18 cellular contexts compared by ENCODE assay signal in genomic region chr14:51511265-51511664, GRCh38.
"Had no signal": no experiment of that assay in that cellular context is flagged by ENCODE, and none has a peak within 500 bp of the region (broad histone marks: within the 10 kb centered on the region; RNA-seq: fewer than 3 reads in every experiment).

No MANE protein-coding gene starts in this region.

- H3K27me3 ChIP-seq: heart left ventricle, testis had no signal

- H3K9me3 ChIP-seq: heart left ventricle, mucosa of descending colon, testis had no signal

- H3K4me3 Mint-ChIP-seq: activated naive CD8-positive, alpha-beta T cell treated with anti-CD3 and anti-CD28 coated beads for 36 hours; activated T-cell treated with anti-CD3 and anti-CD28 coated beads, Interleukin-2, amount 50 U/mL, for 4 hours; endodermal cell had no signal

- H3K27ac Mint-ChIP-seq: endodermal cell had no signal

- H3K27ac ChIP-seq: coronary artery, heart left ventricle, testis, WERI-Rb-1 had no signal

- H3K4me3 ChIP-seq: coronary artery, heart left ventricle, mucosa of descending colon, smooth muscle cell, testis had no signal

- H3K9me3 Mint-ChIP-seq: activated naive CD8-positive, alpha-beta T cell treated with anti-CD3 and anti-CD28 coated beads for 36 hours; activated T-cell treated with anti-CD3 and anti-CD28 coated beads, Interleukin-2, amount 50 U/mL, for 4 hours; endodermal cell had no signal

- DNase-seq: activated CD4-positive, alpha-beta T cell treated with anti-CD3 and anti-CD28 coated beads, Interleukin-2, amount 50 U/mL, for 4 hours; activated CD8-positive, alpha-beta memory T cell treated with anti-CD3 and anti-CD28 coated beads, Interleukin-2, amount 50 U/mL, for 48 hours; activated naive CD4-positive, alpha-beta T cell treated with Interleukin-2 at 50 U/mL for 16 hours; activated naive CD8-positive, alpha-beta T cell treated with anti-CD3 and anti-CD28 coated beads for 36 hours; activated T-cell treated with anti-CD3 and anti-CD28 coated beads, Interleukin-2, amount 50 U/mL, for 4 hours; endodermal cell; heart left ventricle; left colon; mesendoderm; mucosa of descending colon; stimulated activated CD4-positive, alpha-beta T cell treated with anti-CD3 and anti-CD28 coated beads, Interleukin-4, amount 100 ng/mL, for 1 hour; stimulated activated naive CD4-positive, alpha-beta T cell; T-helper 1 cell; testis; trophoblast cell; WERI-Rb-1 had no signal

- H3K36me3 ChIP-seq: heart left ventricle, WERI-Rb-1 had no signal

- H3K36me3 Mint-ChIP-seq: activated naive CD8-positive, alpha-beta T cell treated with anti-CD3 and anti-CD28 coated beads for 36 hours had no signal

- H3K4me1 Mint-ChIP-seq: activated naive CD8-positive, alpha-beta T cell treated with anti-CD3 and anti-CD28 coated beads for 36 hours; endodermal cell had no signal

- H3K4me2 ChIP-seq: smooth muscle cell had no signal
